Comparison of ENCODE assay signal across 7 cellular contexts in the genomic region with DNA sequence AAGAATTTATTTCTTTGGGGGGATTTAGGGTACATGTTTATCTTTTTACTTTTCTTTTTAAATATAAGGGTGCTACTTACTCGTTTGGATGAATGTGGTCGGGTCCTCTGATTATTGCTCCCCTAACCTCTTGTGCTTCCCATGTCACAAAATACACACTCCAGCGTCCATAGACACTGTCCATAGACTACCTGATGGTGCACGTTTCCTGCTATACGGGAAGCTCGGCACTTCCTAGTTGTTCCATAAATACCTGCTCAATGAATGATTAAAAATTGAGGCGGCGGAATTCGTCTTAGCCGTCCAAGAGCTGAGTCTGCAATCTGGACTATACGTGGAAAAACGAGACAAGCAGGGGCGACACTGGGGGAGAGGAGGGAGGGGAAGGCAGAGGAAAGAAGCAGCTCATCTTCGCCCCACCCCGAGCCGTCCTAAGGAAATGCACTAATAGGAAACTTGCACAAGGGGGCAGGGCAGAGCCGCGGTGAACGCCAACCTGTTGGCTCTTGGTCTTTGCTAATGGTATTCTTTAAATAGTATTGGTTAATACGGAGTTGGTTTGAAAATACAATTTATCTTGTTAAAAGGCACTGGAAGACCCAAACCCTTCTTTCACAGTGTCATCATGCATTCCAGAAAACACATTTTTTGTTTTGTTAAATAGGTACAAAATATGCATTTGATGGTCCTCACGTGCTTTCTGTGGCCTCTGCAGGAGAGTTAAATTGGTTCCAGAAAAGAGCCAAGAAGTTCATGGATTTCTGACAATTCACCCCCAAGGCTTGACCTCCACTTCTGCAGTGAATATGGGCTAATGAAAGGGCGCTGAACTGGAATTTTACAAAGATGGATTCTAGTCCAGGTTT.
DNase-seq lines count a peak whose midpoint lies in the region; FAIRE-seq and TF ChIP-seq lines count a peak whose summit lies in the region.

No MANE protein-coding gene starts in this region.

- H3K9ac ChIP-seq in keratinocyte (ENCODE audit: control insufficient read depth, extremely low read depth, insufficient read depth, low read length) = no peak overlapping the region

- peak overlapping the region; percentile 74 for H3K4me2 ChIP-seq in keratinocyte (ENCODE audit: control insufficient read depth, extremely low read depth, insufficient read depth, low read depth, low read length)

- TF ChIP-seq CTCF in GM20000 (IDR thresholded peaks at IDR 0.05; ENCODE audit: extremely low read depth, missing control alignments) (peak; percentile 44), astrocyte of the cerebellum (IDR thresholded peaks at IDR 0.05; ENCODE audit: low read depth, low read length, missing control alignments) (peak; percentile 50), keratinocyte (optimal IDR thresholded peaks at IDR 0.05 in 1 of 3, IDR thresholded peaks at IDR 0.05 in 1 of 3, conservative IDR thresholded peaks at IDR 0.05 in 1 of 3; ENCODE audit: extremely low read depth in 1 of 3, insufficient read depth in 2 of 3, low read length in 3 of 3) (peak; percentile 76 to 78 (median 78))

- H3K4me1 ChIP-seq in keratinocyte (ENCODE audit: control insufficient read depth, extremely low read depth, insufficient read depth, low read length) = peaks cover 3% of the 10 kb centered on the region

- dilution Hi-C loops in keratinocyte (cut with MboI; ENCODE audit: extremely low pct_ligation_motif_present, low sequenced_read_pairs) = no loop called here

- DNase-seq in ELR (ENCODE audit: low read depth) (peak; percentile 55), GM20000 (ENCODE audit: low spot score) (peak; percentile 56), LHCN-M2 (ENCODE audit: low read depth) (peak; percentile 14), astrocyte of the cerebellum (ENCODE audit: low read depth) (no peak), keratinocyte (ENCODE audit: low read depth, low spot score) (no peak), substantia nigra (lab: John Stamatoyannopoulos, UW) (peak in 32 of 49 donors; percentile 2 to 59 (median 18)), DMS79 (lab: John Stamatoyannopoulos, UW) (no peak)

- H3K27ac ChIP-seq in keratinocyte (ENCODE audit: control insufficient read depth, insufficient read depth, low read length) = no peak overlapping the region
- no peak overlapping the region for H3K27ac ChIP-seq in substantia nigra (ENCODE audit: low read depth, low read length, poor library complexity, severe bottlenecking)

- H4K20me1 ChIP-seq in keratinocyte (ENCODE audit: control insufficient read depth, extremely low read depth, insufficient read depth, low read length) = no peaks in the 10 kb centered on the region

- no peak for FAIRE-seq in keratinocyte (lab: Jason Lieb, UNC)

- H3K36me3 ChIP-seq in keratinocyte (ENCODE audit: control insufficient read depth in 2 of 2, extremely low read depth in 1 of 2, insufficient read depth in 2 of 2, low read length in 2 of 2) = no peaks in the 10 kb centered on the region

- no peaks in the 10 kb centered on the region for H3K9me1 ChIP-seq in keratinocyte (ENCODE audit: control insufficient read depth, extremely low read depth, insufficient read depth, low read length)

- H3K9me3 ChIP-seq in keratinocyte (ENCODE audit: control insufficient read depth, low read depth, low read length) = peaks cover 6% of the 10 kb centered on the region

- H3K27me3 ChIP-seq in keratinocyte (ENCODE audit: control insufficient read depth, extremely low read depth, insufficient read depth, low read length) = no peaks in the 10 kb centered on the region

- H2AFZ ChIP-seq in keratinocyte (ENCODE audit: control insufficient read depth, low read length) = peak overlapping the region; percentile 90

- in situ Hi-C loops in astrocyte of the cerebellum (cut with HindIII; ENCODE audit: low sequenced_read_pairs) = no loop called here

- H3K4me3 ChIP-seq in astrocyte of the cerebellum (ENCODE audit: low read depth, low read length) (no peak overlapping the region), keratinocyte (ENCODE audit: control insufficient read depth in 2 of 3, extremely low read depth in 1 of 3, insufficient read depth in 2 of 3, low read depth in 1 of 3, low read length in 3 of 3) (peak overlapping the region; percentile 29 to 62 (median 56))

- no peaks in the 10 kb centered on the region for H3K79me2 ChIP-seq in keratinocyte (ENCODE audit: control insufficient read depth, insufficient read depth, low read length)

Comparison
In these comparisons a context has a peak if more than half of its experiments do, and no peak if none do; other contexts are left out.
1. DNase-seq: peak in ELR (single experiment), GM20000 (single experiment), LHCN-M2 (single experiment) and substantia nigra (32 of 49); none in astrocyte of the cerebellum (single experiment), keratinocyte (single experiment) and DMS79 (single experiment).
2. Peak in every context shown above with its lines, with median percentiles within 50 percentile points of each other: CTCF ChIP-seq.